6 cellular contexts compared by ENCODE assay signal in genomic region chr1:151147132-151147503, GRCh38. TPM values are rescaled to one million over a fixed set of nuclear protein-coding genes. Genes with fewer than 3 reads are reported as not detected.
DNase-seq lines count a peak whose midpoint lies in the region; ATAC-seq and TF ChIP-seq lines count a peak whose summit lies in the region.

No MANE protein-coding gene starts in this region.

- peaks cover 60 to 73% (median 67%) of the 10 kb centered on the region in 10 experiments for H3K4me1 ChIP-seq in BLaER1 treated with 17β-estradiol and CSF1 and Interleukin-3, amounts not matched to agents 10 nM and 100 nM
- H3K4me1 ChIP-seq in right lobe of liver: peaks cover 0 to 17% (median 5%) of the 10 kb centered on the region in 4 donors

- no peaks in the 10 kb centered on the region for H3K9me3 Mint-ChIP-seq in WTC11

- H3K27ac Mint-ChIP-seq in WTC11: no peak overlapping the region

- ATAC-seq in WTC11: no peak
- ATAC-seq in right lobe of liver: peak; percentile 30 to 56 (median 43)
- no peak for ATAC-seq in HG03469 (IDR thresholded peaks at IDR 0.05; ENCODE audit: unreplicated experiment)

- no peaks in the 10 kb centered on the region for H3K9me3 ChIP-seq in BLaER1 treated with 17β-estradiol and CSF1 and Interleukin-3, amounts not matched to agents 10 nM and 100 nM (replicated peaks in 1 of 11)
- H3K9me3 ChIP-seq in right lobe of liver: no peaks in the 10 kb centered on the region

- peak overlapping the region; percentile 91 to 99 (median 97) for H3K4me2 ChIP-seq in BLaER1 treated with 17β-estradiol and CSF1 and Interleukin-3, amounts not matched to agents 10 nM and 100 nM

- TF ChIP-seq POLR2A in right lobe of liver (IDR thresholded peaks at IDR 0.05): no peak

- H3K4me3 Mint-ChIP-seq in WTC11: peak overlapping the region; percentile 93

- 13% methylated on average over 4 of the region's 7 CpGs for WGBS in right lobe of liver (ENCODE audit: insufficient coverage, low coverage, low lambda C conversion rate, missing lambda C conversion rate)

- TF ChIP-seq CTCF in WTC11 (IDR thresholded peaks at IDR 0.05): no peak
- no peak for TF ChIP-seq CTCF in right lobe of liver (IDR thresholded peaks at IDR 0.05)

- peaks cover 38% of the 10 kb centered on the region for H3K4me1 Mint-ChIP-seq in WTC11

- peak overlapping the region; percentile 67 to 97 (median 88) for H3K4me3 ChIP-seq in BLaER1 treated with 17β-estradiol and CSF1 and Interleukin-3, amounts not matched to agents 10 nM and 100 nM
- peak overlapping the region; percentile 62 to 73 (median 67) for H3K4me3 ChIP-seq in right lobe of liver

- intact Hi-C loops in right lobe of liver (cut with DNase I): no loop called here

- H3K9ac ChIP-seq in BLaER1 treated with 17β-estradiol and CSF1 and Interleukin-3, amounts not matched to agents 10 nM and 100 nM: peak overlapping the region; percentile 61 to 91 (median 85)

- DNase-seq in WTC11 (ENCODE audit: low spot score): no peak
- no peak for DNase-seq in right lobe of liver
- no peak for DNase-seq in NOMO-1 treated with dmso at 0.1 percent for 144 hours (lab: John Stamatoyannopoulos, UW; ENCODE audit: unreplicated experiment)
- DNase-seq in DMS114 treated with DMSO at 0.1 percent for 48 hours (lab: John Stamatoyannopoulos, UW; ENCODE audit: unreplicated experiment): no peak

- POLR2A ChIA-PET in WTC11 (lab: Charles Lee): interaction anchor here (1.5 kb wide), 1 partner anchor 16 kb away, joined by 3 read pairs; no protein-coding TSS in a partner anchor

- peaks cover 0 to 6% (median 5%) of the 10 kb centered on the region in 11 experiments; a peak in 10 of 22 replicates for H3K36me3 ChIP-seq in BLaER1 treated with 17β-estradiol and CSF1 and Interleukin-3, amounts not matched to agents 10 nM and 100 nM
- H3K36me3 ChIP-seq in right lobe of liver: no peaks in the 10 kb centered on the region

- H3K27me3 Mint-ChIP-seq in WTC11 (ENCODE audit: low read depth): peaks cover 44% of the 10 kb centered on the region

- H3K36me3 Mint-ChIP-seq in WTC11: no peaks in the 10 kb centered on the region

- H3K27ac ChIP-seq in BLaER1 treated with 17β-estradiol and CSF1 and Interleukin-3, amounts not matched to agents 10 nM and 100 nM: peak overlapping the region in 10 of 11 experiments; percentile 32 to 83 (median 79); a peak in 20 of 22 replicates
- peak overlapping the region; percentile 48 to 70 (median 49) for H3K27ac ChIP-seq in right lobe of liver

- CTCF ChIA-PET in WTC11 (lab: Charles Lee): interaction anchor here (1.0 to 1.4 kb wide), 2 partner anchors 16 to 47 kb away, joined by 3 to 13 read pairs; no protein-coding TSS in a partner anchor

- H3K27me3 ChIP-seq in BLaER1 treated with 17β-estradiol and CSF1 and Interleukin-3, amounts not matched to agents 10 nM and 100 nM: no peaks in the 10 kb centered on the region
- H3K27me3 ChIP-seq in right lobe of liver: no peaks in the 10 kb centered on the region

- H4K20me1 ChIP-seq in BLaER1 treated with 17β-estradiol and CSF1 and Interleukin-3, amounts not matched to agents 10 nM and 100 nM: peaks cover 0 to 42% (median 17%) of the 10 kb centered on the region in 11 experiments; a peak in 10 of 22 replicates

TF ChIP-seq in WTC11, 78 proteins besides CTCF, POLR2A, EP300 and RAD21:
- no peak for TF ChIP-seq ZNF396 (CRISPR knock-in tag; IDR thresholded peaks at IDR 0.05; ENCODE audit: borderline replicate concordance)
- 0 out of 2 replicates have a peak, but pooled peaks have one; percentile 14 for TF ChIP-seq ETV6 (CRISPR knock-in tag; IDR thresholded peaks at IDR 0.05)
- no peak for TF ChIP-seq ZNF512 (CRISPR knock-in tag; IDR thresholded peaks at IDR 0.05; ENCODE audit: borderline replicate concordance)
- TF ChIP-seq KAT7 (CRISPR knock-in tag; IDR thresholded peaks at IDR 0.05; ENCODE audit: borderline replicate concordance): 0 out of 2 replicates have a peak, but pooled peaks have one; percentile 42
- no peak for TF ChIP-seq OVOL2 (CRISPR knock-in tag; IDR thresholded peaks at IDR 0.05; ENCODE audit: borderline replicate concordance)
- TF ChIP-seq HMGA2 (CRISPR knock-in tag; IDR thresholded peaks at IDR 0.05): no peak
- TF ChIP-seq RORB (CRISPR knock-in tag; IDR thresholded peaks at IDR 0.05): no peak
- TF ChIP-seq ZSCAN18 (CRISPR knock-in tag; IDR thresholded peaks at IDR 0.05): no peak
- TF ChIP-seq NFATC4 (CRISPR knock-in tag; IDR thresholded peaks at IDR 0.05): no peak
- TF ChIP-seq TP53 (CRISPR knock-in tag; IDR thresholded peaks at IDR 0.05): no peak

RNA-seq across cellular contexts. Expression of gene SEMA6C, which starts 0.7 kb away (rescaled TPM):
- total RNA-seq in WTC11 (2021) (16.3 to 21.0 TPM (median 18.1 TPM) in 3 replicates), right lobe of liver (1 to 10 TPM in 5 of 6 experiments, under 1 TPM in 1; 0.87 to 8.3 (median 4.1) TPM)

RNA-seq across cellular contexts. Expression of gene TNFAIP8L2, which starts 9.3 kb away (rescaled TPM):
- total RNA-seq in WTC11 (2021) (0.15 TPM in 1 of 3 replicates, not detected in the others), right lobe of liver (1 to 10 TPM; 1.1 to 4.2 (median 2.2) TPM)

RNA-seq across cellular contexts. Expression of gene LYSMD1, which starts 18.6 kb away (rescaled TPM):
- total RNA-seq in WTC11 (2021) (6.3 to 7.8 TPM (median 6.9 TPM) in 3 replicates), right lobe of liver (1 to 10 TPM; 2.7 to 6.4 (median 4.5) TPM)

RNA-seq across cellular contexts. Expression of gene SCNM1, which starts 18.8 kb away (rescaled TPM):
- 35.3 to 45.3 TPM (median 35.8 TPM) in 3 replicates for total RNA-seq in WTC11 (2021)
- 10 to 100 TPM in 2 of 6 experiments, 1 to 10 TPM in 4; 7.5 to 13.2 (median 8.5) TPM for total RNA-seq in right lobe of liver

RNA-seq across cellular contexts. Expression of gene TMOD4, which starts 28.7 kb away (rescaled TPM):
- total RNA-seq in WTC11 (2021): 0.66 to 0.82 TPM (median 0.79 TPM) in 3 replicates
- total RNA-seq in right lobe of liver: not detected

Comparison
In these comparisons a context has a peak if more than half of its experiments do, and no peak if none do; other contexts are left out.
1. ATAC-seq: peak in right lobe of liver (4 of 4); none in WTC11 (single experiment) and HG03469 (single experiment).